ENCODE assay signal across 25 cellular contexts in genomic region chrX:134694935-134695334, GRCh38. TPM values are rescaled to one million over a fixed set of nuclear protein-coding genes. Genes with fewer than 3 reads are reported as not detected.
"Had no signal": no experiment of that assay in that cellular context is flagged by ENCODE, and none has a peak within 500 bp of the region (broad histone marks: within the 10 kb centered on the region; RNA-seq: fewer than 3 reads in every experiment).

No MANE protein-coding gene starts in this region.

- H3K27ac ChIP-seq: body of pancreas, SJSA1 had no signal

- H3K4me3 ChIP-seq: body of pancreas, SJSA1 had no signal

- H3K27me3 ChIP-seq: body of pancreas, SJSA1 had no signal

- H3K9me3 ChIP-seq: body of pancreas, SJSA1 had no signal

- H3K36me3 ChIP-seq: SJSA1 had no signal

- DNase-seq: activated CD4-positive, alpha-beta T cell treated with anti-CD3 and anti-CD28 coated beads for 48 hours; activated CD4-positive, alpha-beta T cell treated with anti-CD3 and anti-CD28 coated beads, Interleukin-2, amount 50 U/mL, for 4 hours; activated CD4-positive, CD25-positive, alpha-beta regulatory T cell treated with anti-CD3 and anti-CD28 coated beads, Interleukin-2, amount 50 U/mL, for 72 hours; activated CD8-positive, alpha-beta memory T cell treated with anti-CD3 and anti-CD28 coated beads, Interleukin-2, amount 50 U/mL, for 48 hours; activated CD8-positive, alpha-beta T cell treated with anti-CD3 and anti-CD28 coated beads, Interleukin-2, amount 10 ng/mL, durations not matched to agents 7 days and 5 days; activated T-cell treated with anti-CD3 and anti-CD28 coated beads, Interleukin-2, amount 50 U/mL, for 1 hour; aorta; body of pancreas; Karpas-422; NCI-H1092; NCI-H1417 treated with DMSO at 0.1 percent for 48 hours; NCI-H1694 treated with DMSO at 0.1 percent for 48 hours; NCI-H2029 treated with DMSO at 0.1 percent for 48 hours; NCI-H345; NCI-H510A; NCI-H526 treated with DMSO at 0.1 percent for 48 hours; NCI-H82; NK-92 treated with Interleukin-12 subunit alpha and Interleukin-12 subunit beta, amount 100 ng/mL, for 24 hours; OCI-M1; Right ventricle myocardium superior; RPMI8226; T-helper 17 cell; T-helper 9 cell had no signal

- H3K4me1 ChIP-seq: body of pancreas had no signal

RNA-seq across cellular contexts. Expression of gene PLAC1, which starts 36.7 kb away (rescaled TPM):
- total RNA-seq: activated CD8-positive, alpha-beta T cell treated with anti-CD3 and anti-CD28 coated beads, Interleukin-2, amount 10 ng/mL, durations not matched to agents 7 days and 5 days; aorta; body of pancreas; Right ventricle myocardium superior; SJSA1; T-helper 17 cell; WTC11 had no signal
